In the genomic region with DNA sequence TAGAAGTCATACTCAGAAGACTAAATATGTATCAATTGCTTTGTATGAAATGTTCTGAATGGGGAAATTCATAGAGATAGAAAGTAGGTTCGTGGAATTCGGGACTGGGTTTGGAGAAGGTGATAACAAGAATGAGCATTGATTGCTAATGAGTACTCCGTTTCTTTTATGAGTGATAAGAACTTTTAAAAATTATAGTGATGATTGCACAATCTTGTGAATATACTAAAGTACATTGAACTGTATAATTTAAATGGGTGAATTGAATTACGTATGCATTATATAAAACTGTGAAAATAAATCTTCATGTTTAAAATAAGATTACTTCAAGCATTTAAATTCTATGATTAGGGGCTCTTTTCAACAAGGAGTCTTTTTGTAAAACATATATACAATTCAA, we compare ENCODE assay signal across 10 cellular contexts.
"Had no signal": no experiment of that assay in that cellular context is flagged by ENCODE, and none has a peak within 500 bp of the region (broad histone marks: within the 10 kb centered on the region; RNA-seq: fewer than 3 reads in every experiment).

No MANE protein-coding gene starts in this region.

- H3K9ac ChIP-seq: GM23248, KMS-11 had no signal

- ATAC-seq: HCT116 had no signal

- H3K27ac Mint-ChIP-seq: HFFc6 had no signal

- H3K4me1 ChIP-seq: HAP-1 had no signal

- DNase-seq: GM23248, GOT3, H7, HFFc6, Karpas-422, KBM-7 had no signal

- H3K27ac ChIP-seq: GM23248, KMS-11 had no signal

- H3K36me3 ChIP-seq: HAP-1 had no signal

- H3K4me2 ChIP-seq: KMS-11 had no signal

- H2AFZ ChIP-seq: GM23248 had no signal

- FAIRE-seq: HTR-8/SVneo had no signal

- H3K4me3 ChIP-seq: GM23248, HAP-1 had no signal

- H3K9me3 ChIP-seq: HAP-1 had no signal

- H3K4me3 Mint-ChIP-seq: HFFc6 had no signal
